In genomic region chr18:33579147-33579867, GRCh38 we compare ENCODE assay signal across 9 cellular contexts. TPM values are rescaled to one million over a fixed set of nuclear protein-coding genes. Genes with fewer than 3 reads are reported as not detected.
DNase-seq lines count a peak whose midpoint lies in the region; ATAC-seq and TF ChIP-seq lines count a peak whose summit lies in the region.
"Had no signal": no experiment of that assay in that cellular context is flagged by ENCODE, and none has a peak within 500 bp of the region (broad histone marks: within the 10 kb centered on the region; RNA-seq: fewer than 3 reads in every experiment).

No MANE protein-coding gene starts in this region.

- H3K27ac ChIP-seq in gastroesophageal sphincter, result peak overlapping the region in 3 of 4 donors; percentile 80 to 82 (median 81)
- H3K27ac ChIP-seq in CD8-positive, alpha-beta memory T cell (ENCODE audit: low read depth, low read length), result no peak overlapping the region
- H3K27ac ChIP-seq: epithelial cell of prostate had no signal

- no peak overlapping the region for H3K4me3 Mint-ChIP-seq in CD8-positive, alpha-beta memory T cell

- H3K36me3 ChIP-seq in gastroesophageal sphincter, result no peaks in the 10 kb centered on the region
- no peaks in the 10 kb centered on the region for H3K36me3 ChIP-seq in CD8-positive, alpha-beta memory T cell (ENCODE audit: insufficient read depth, low read length)

- no peak for TF ChIP-seq CTCF in gastroesophageal sphincter (IDR thresholded peaks at IDR 0.05)

- 8 to 10% methylated on average over 10 to 20 of the region's 22 CpGs for WGBS in gastroesophageal sphincter (ENCODE audit: low coverage in 1 of 2), 2 donors

- peaks cover 41% of the 10 kb centered on the region for H3K27me3 ChIP-seq in gastroesophageal sphincter
- no peaks in the 10 kb centered on the region for H3K27me3 ChIP-seq in CD8-positive, alpha-beta memory T cell (ENCODE audit: insufficient read depth, low read length, poor library complexity, severe bottlenecking)

- CTCF ChIA-PET in CD8-positive, alpha-beta memory T cell (lab: Charles Lee), result no interaction called here

- POLR2A ChIA-PET in CD8-positive, alpha-beta memory T cell (lab: Charles Lee), result no interaction called here

- H3K27ac Mint-ChIP-seq in CD8-positive, alpha-beta memory T cell, result no peak overlapping the region

- H3K9me3 ChIP-seq in gastroesophageal sphincter, result no peaks in the 10 kb centered on the region
- no peaks in the 10 kb centered on the region for H3K9me3 ChIP-seq in CD8-positive, alpha-beta memory T cell (ENCODE audit: low read length)

- DNase-seq in ELF-1 (ENCODE audit: low read depth, low spot score) (peak; percentile 13), NCI-H774 (lab: John Stamatoyannopoulos, UW) (peak; percentile 55), pons (ENCODE audit: low spot score) (peak; percentile 52), GDM1 (lab: John Stamatoyannopoulos, UW) (no peak)
- DNase-seq in stimulated activated CD4-positive, alpha-beta T cell treated with anti-CD3 and anti-CD28 coated beads, Interleukin-1b, Interleukin-23, amount 100 ng/mL, for 48 hours, result no peak
- DNase-seq in CD8-positive, alpha-beta memory T cell, result no peak

- no peak for TF ChIP-seq EP300 in gastroesophageal sphincter (IDR thresholded peaks at IDR 0.05)

- H3K9me3 Mint-ChIP-seq in CD8-positive, alpha-beta memory T cell, result peaks cover 6 to 19% (median 12%) of the 10 kb centered on the region in 5 donors

- peaks cover 0 to 23% (median 6%) of the 10 kb centered on the region in 3 donors for H3K4me1 ChIP-seq in gastroesophageal sphincter
- H3K4me1 ChIP-seq in CD8-positive, alpha-beta memory T cell (ENCODE audit: insufficient read depth, low read length), result no peaks in the 10 kb centered on the region

- TF ChIP-seq POLR2A in gastroesophageal sphincter (IDR thresholded peaks at IDR 0.05), result no peak

- peaks cover 1 to 4% (median 4%) of the 10 kb centered on the region in 3 donors for H3K4me1 Mint-ChIP-seq in CD8-positive, alpha-beta memory T cell

- no peaks in the 10 kb centered on the region for H3K36me3 Mint-ChIP-seq in CD8-positive, alpha-beta memory T cell

- peak overlapping the region; percentile 42 to 67 for H3K4me3 ChIP-seq in gastroesophageal sphincter
- no peak overlapping the region for H3K4me3 ChIP-seq in CD8-positive, alpha-beta memory T cell (ENCODE audit: low read length)

- peaks cover 0 to 5% of the 10 kb centered on the region in 2 donors for H3K27me3 Mint-ChIP-seq in CD8-positive, alpha-beta memory T cell

- ATAC-seq in gastroesophageal sphincter (peak; percentile 11), GM21529 (IDR thresholded peaks at IDR 0.05; ENCODE audit: unreplicated experiment) (no peak)

RNA-seq across cellular contexts. Expression of gene ASXL3, which starts 1.3 kb away (rescaled TPM):
- 1 to 10 TPM in 3 of 4 donors, under 1 TPM in 1; 0.93 to 2.2 (median 1.5) TPM for total RNA-seq in gastroesophageal sphincter
- not detected for total RNA-seq in CD8-positive, alpha-beta memory T cell
- polyA plus RNA-seq in CD8-positive, alpha-beta memory T cell, result not detected

Comparison
In these comparisons a context has a peak if more than half of its experiments do, and no peak if none do; other contexts are left out.
1. DNase-seq: peak in ELF-1 (single experiment), NCI-H774 (single experiment) and pons (single experiment); none in GDM1 (single experiment), stimulated activated CD4-positive, alpha-beta T cell treated with anti-CD3 and anti-CD28 coated beads, Interleukin-1b, Interleukin-23, amount 100 ng/mL, for 48 hours (single experiment) and CD8-positive, alpha-beta memory T cell (0 of 5).